Comparison of ENCODE assay signal across 13 cellular contexts in genomic region chr7:30180718-30181117, GRCh38.
"Had no signal": no experiment of that assay in that cellular context is flagged by ENCODE, and none has a peak within 500 bp of the region (broad histone marks: within the 10 kb centered on the region; RNA-seq: fewer than 3 reads in every experiment).

No MANE protein-coding gene starts in this region.

- H3K9me3 Mint-ChIP-seq: activated naive CD4-positive, alpha-beta T cell treated with anti-CD3 and anti-CD28 coated beads for 36 hours; activated naive CD8-positive, alpha-beta T cell treated with anti-CD3 and anti-CD28 coated beads, Interleukin-2, amount 50 U/mL, for 24 hours; activated T-helper 2 cell treated with anti-CD3 and anti-CD28 coated beads, Interferon-gamma antibody, Interleukin-2, Interleukin-4, amounts not matched to agents 10 μg/mL and 5 μg/mL and 100 μg/mL, durations not matched to agents 14 hours and 24 hours and 36 hours; natural killer cell treated with Interleukin-12 subunit alpha and Interleukin-12 subunit beta and Interleukin-15 and Interleukin-18, amount 100 ng/mL, for 72 hours; type B pancreatic cell had no signal

- DNase-seq: activated CD4-positive, alpha-beta T cell treated with anti-CD3 and anti-CD28 coated beads for 1 hour; activated CD4-positive, alpha-beta T cell treated with anti-CD3 and anti-CD28 coated beads, Interleukin-2, amount 50 U/mL, for 4 hours; activated naive CD4-positive, alpha-beta T cell treated with anti-CD3 and anti-CD28 coated beads for 36 hours; activated naive CD8-positive, alpha-beta T cell treated with anti-CD3 and anti-CD28 coated beads, Interleukin-2, amount 50 U/mL, for 24 hours; esophagus squamous epithelium; mesenchymal stem cell; posterior cingulate gyrus had no signal

- H3K27ac Mint-ChIP-seq: activated naive CD4-positive, alpha-beta T cell treated with anti-CD3 and anti-CD28 coated beads for 36 hours; activated naive CD8-positive, alpha-beta T cell treated with anti-CD3 and anti-CD28 coated beads, Interleukin-2, amount 50 U/mL, for 24 hours; activated T-helper 2 cell treated with anti-CD3 and anti-CD28 coated beads, Interferon-gamma antibody, Interleukin-2, Interleukin-4, amounts not matched to agents 10 μg/mL and 5 μg/mL and 100 μg/mL, durations not matched to agents 14 hours and 24 hours and 36 hours; natural killer cell treated with Interleukin-12 subunit alpha and Interleukin-12 subunit beta and Interleukin-15 and Interleukin-18, amount 100 ng/mL, for 72 hours; type B pancreatic cell had no signal

- H3K27ac ChIP-seq: cardiac muscle cell had no signal

- H3K9me3 ChIP-seq: esophagus squamous epithelium, right atrium auricular region had no signal

- H3K4me3 ChIP-seq: cardiac muscle cell, esophagus squamous epithelium, right atrium auricular region, smooth muscle cell had no signal

- H3K4me3 Mint-ChIP-seq: activated naive CD4-positive, alpha-beta T cell treated with anti-CD3 and anti-CD28 coated beads for 36 hours; activated naive CD8-positive, alpha-beta T cell treated with anti-CD3 and anti-CD28 coated beads, Interleukin-2, amount 50 U/mL, for 24 hours; natural killer cell treated with Interleukin-12 subunit alpha and Interleukin-12 subunit beta and Interleukin-15 and Interleukin-18, amount 100 ng/mL, for 72 hours; type B pancreatic cell had no signal

- H3K27me3 ChIP-seq: cardiac muscle cell, esophagus squamous epithelium, right atrium auricular region had no signal

- H3K36me3 ChIP-seq: cardiac muscle cell, esophagus squamous epithelium, right atrium auricular region had no signal

- ATAC-seq: activated naive CD8-positive, alpha-beta T cell treated with anti-CD3 and anti-CD28 coated beads, Interleukin-2, amount 50 U/mL, for 24 hours; natural killer cell treated with Interleukin-12 subunit alpha and Interleukin-12 subunit beta and Interleukin-15 and Interleukin-18, amount 100 ng/mL, for 72 hours had no signal

- H3K36me3 Mint-ChIP-seq: natural killer cell treated with Interleukin-12 subunit alpha and Interleukin-12 subunit beta and Interleukin-15 and Interleukin-18, amount 100 ng/mL, for 72 hours; type B pancreatic cell had no signal
